Comparison of ENCODE assay signal across 11 cellular contexts in the genomic region with DNA sequence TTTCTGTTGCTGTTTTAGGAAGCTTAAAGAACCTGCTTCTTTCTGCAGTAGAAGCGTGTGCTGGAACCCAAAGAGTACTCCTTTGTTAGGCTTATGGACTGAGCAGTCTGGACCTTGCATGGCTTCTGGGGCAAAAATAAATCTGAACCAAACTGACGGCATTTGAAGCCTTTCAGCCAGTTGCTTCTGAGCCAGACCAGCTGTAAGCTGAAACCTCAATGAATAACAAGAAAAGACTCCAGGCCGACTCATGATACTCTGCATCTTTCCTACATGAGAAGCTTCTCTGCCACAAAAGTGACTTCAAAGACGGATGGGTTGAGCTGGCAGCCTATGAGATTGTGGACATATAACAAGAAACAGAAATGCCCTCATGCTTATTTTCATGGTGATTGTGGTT.
A peak's percentile ranks its signal among the peaks of the same experiment; 100 is the strongest.
DNase-seq lines count a peak whose midpoint lies in the region; ATAC-seq and TF ChIP-seq lines count a peak whose summit lies in the region.
"Had no signal": no experiment of that assay in that cellular context is flagged by ENCODE, and none has a peak within 500 bp of the region (broad histone marks: within the 10 kb centered on the region; RNA-seq: fewer than 3 reads in every experiment).

No MANE protein-coding gene starts in this region.

- H3K4me1 ChIP-seq in breast epithelium, result no peaks in the 10 kb centered on the region
- H3K4me1 ChIP-seq in CD4-positive, alpha-beta memory T cell (ENCODE audit: insufficient read depth, low read length), result no peaks in the 10 kb centered on the region
- H3K4me1 ChIP-seq: pancreas had no signal

- no peak for TF ChIP-seq CTCF in MCF 10A (IDR thresholded peaks at IDR 0.05; ENCODE audit: unreplicated experiment)
- TF ChIP-seq CTCF in breast epithelium (IDR thresholded peaks at IDR 0.05), result no peak

- intact Hi-C loops in MCF 10A (cut with micrococcal nuclease), result no loop called here
- intact Hi-C loops in breast epithelium (cut with DNase I; ENCODE audit: low total_unique reads), result no loop called here
- intact Hi-C loops in CD4-positive, alpha-beta memory T cell (cut with micrococcal nuclease), result no loop called here

- no peak for ATAC-seq in HG02884 (IDR thresholded peaks at IDR 0.05; ENCODE audit: unreplicated experiment)
- ATAC-seq: GM12878 had no signal

- CTCF ChIA-PET in MCF 10A (lab: Yijun Ruan, JAX), result interaction anchor here (1.2 kb wide), 1 partner anchor 22 kb away, joined by 4 read pairs; no protein-coding TSS in a partner anchor
- CTCF ChIA-PET in CD4-positive, alpha-beta memory T cell (lab: Charles Lee; ENCODE audit: partially characterized antibody), result interaction anchor here (0.7 to 0.9 kb wide), 2 partner anchors 227 to 264 kb away, joined by 3 to 4 read pairs; no protein-coding TSS in a partner anchor

- no peaks in the 10 kb centered on the region for H3K9me3 ChIP-seq in breast epithelium
- no peaks in the 10 kb centered on the region for H3K9me3 ChIP-seq in CD4-positive, alpha-beta memory T cell (ENCODE audit: control insufficient read depth in 1 of 2, low read length in 2 of 2)
- H3K9me3 ChIP-seq: pancreas had no signal

- no TSS peak for BruUV-seq in MCF 10A (replicated peaks; lab: Mats Ljungman, UMichigan)

- H3K27ac Mint-ChIP-seq in MCF 10A (ENCODE audit: low read depth, unreplicated experiment), result no peak overlapping the region
- peak overlapping the region in 1 of 7 donors; percentile 8 for H3K27ac Mint-ChIP-seq in CD4-positive, alpha-beta memory T cell

- no peaks in the 10 kb centered on the region for H3K36me3 ChIP-seq in breast epithelium
- H3K36me3 ChIP-seq in CD4-positive, alpha-beta memory T cell (ENCODE audit: insufficient read depth, low read length), result no peaks in the 10 kb centered on the region
- H3K36me3 ChIP-seq: pancreas had no signal

- POLR2A ChIA-PET in MCF 10A (lab: Yijun Ruan, JAX), result interaction anchor here (0.7 kb wide), 1 partner anchor 39 kb away, joined by 3 read pairs; no protein-coding TSS in a partner anchor
- POLR2A ChIA-PET in CD4-positive, alpha-beta memory T cell (lab: Charles Lee; ENCODE audit: partially characterized antibody), result no interaction called here

- H3K9me3 Mint-ChIP-seq in MCF 10A (ENCODE audit: unreplicated experiment), result no peaks in the 10 kb centered on the region
- H3K9me3 Mint-ChIP-seq in CD4-positive, alpha-beta memory T cell, result no peaks in the 10 kb centered on the region

- no peaks in the 10 kb centered on the region for H3K27me3 Mint-ChIP-seq in MCF 10A (ENCODE audit: insufficient read depth, unreplicated experiment)
- H3K27me3 Mint-ChIP-seq in CD4-positive, alpha-beta memory T cell, result peaks cover 4 to 11% of the 10 kb centered on the region in 2 donors

- no peaks in the 10 kb centered on the region for H3K27me3 ChIP-seq in breast epithelium
- H3K27me3 ChIP-seq in CD4-positive, alpha-beta memory T cell (ENCODE audit: insufficient read depth, low read length), result peaks cover 5% of the 10 kb centered on the region
- H3K27me3 ChIP-seq: pancreas had no signal

- peaks cover 11% of the 10 kb centered on the region for H3K4me1 Mint-ChIP-seq in MCF 10A (ENCODE audit: insufficient read depth, unreplicated experiment)
- no peaks in the 10 kb centered on the region for H3K4me1 Mint-ChIP-seq in CD4-positive, alpha-beta memory T cell

- H3K4me3 ChIP-seq in breast epithelium, result no peak overlapping the region
- no peak overlapping the region for H3K4me3 ChIP-seq in CD4-positive, alpha-beta memory T cell (ENCODE audit: low read length in 2 of 2)
- H3K4me3 ChIP-seq: GM12878, pancreas had no signal

- H3K4me3 Mint-ChIP-seq in MCF 10A (ENCODE audit: unreplicated experiment), result no peak overlapping the region
- H3K4me3 Mint-ChIP-seq in CD4-positive, alpha-beta memory T cell, result no peak overlapping the region

- DNase-seq in MCF 10A (ENCODE audit: unreplicated experiment), result peak; percentile 13
- no peak for DNase-seq in breast epithelium (ENCODE audit: low spot score in 2 of 2)
- DNase-seq in dedifferentiated amniotic fluid mesenchymal stem cell (ENCODE audit: extremely low spot score), result peak; percentile 92
- DNase-seq in kidney tubule cell (ENCODE audit: low spot score), result peak; percentile 76
- no peak for DNase-seq in NCI-H1694 (lab: John Stamatoyannopoulos, UW)
- no peak for DNase-seq in occipital lobe (lab: John Stamatoyannopoulos, UW)
- no peak for DNase-seq in CD4-positive, alpha-beta memory T cell
- DNase-seq: activated CD4-positive, alpha-beta T cell treated with anti-CD3 and anti-CD28 coated beads for 4 hours; pancreas had no signal

- TF ChIP-seq POLR2A in breast epithelium (IDR thresholded peaks at IDR 0.05), result no peak

- no peaks in the 10 kb centered on the region for H3K36me3 Mint-ChIP-seq in MCF 10A (ENCODE audit: insufficient read depth, unreplicated experiment)
- H3K36me3 Mint-ChIP-seq in CD4-positive, alpha-beta memory T cell, result no peaks in the 10 kb centered on the region

- no peak overlapping the region for H3K27ac ChIP-seq in breast epithelium
- H3K27ac ChIP-seq in CD4-positive, alpha-beta memory T cell (ENCODE audit: low read depth, low read length), result no peak overlapping the region
- H3K27ac ChIP-seq: pancreas had no signal

Comparison
In these comparisons a context has a peak if more than half of its experiments do, and no peak if none do; other contexts are left out.
1. DNase-seq: peak in MCF 10A (single experiment), dedifferentiated amniotic fluid mesenchymal stem cell (single experiment) and kidney tubule cell (single experiment); none in breast epithelium (0 of 2), NCI-H1694 (single experiment), occipital lobe (single experiment) and CD4-positive, alpha-beta memory T cell (0 of 5).